8 cellular contexts compared by ENCODE assay signal in the genomic region with DNA sequence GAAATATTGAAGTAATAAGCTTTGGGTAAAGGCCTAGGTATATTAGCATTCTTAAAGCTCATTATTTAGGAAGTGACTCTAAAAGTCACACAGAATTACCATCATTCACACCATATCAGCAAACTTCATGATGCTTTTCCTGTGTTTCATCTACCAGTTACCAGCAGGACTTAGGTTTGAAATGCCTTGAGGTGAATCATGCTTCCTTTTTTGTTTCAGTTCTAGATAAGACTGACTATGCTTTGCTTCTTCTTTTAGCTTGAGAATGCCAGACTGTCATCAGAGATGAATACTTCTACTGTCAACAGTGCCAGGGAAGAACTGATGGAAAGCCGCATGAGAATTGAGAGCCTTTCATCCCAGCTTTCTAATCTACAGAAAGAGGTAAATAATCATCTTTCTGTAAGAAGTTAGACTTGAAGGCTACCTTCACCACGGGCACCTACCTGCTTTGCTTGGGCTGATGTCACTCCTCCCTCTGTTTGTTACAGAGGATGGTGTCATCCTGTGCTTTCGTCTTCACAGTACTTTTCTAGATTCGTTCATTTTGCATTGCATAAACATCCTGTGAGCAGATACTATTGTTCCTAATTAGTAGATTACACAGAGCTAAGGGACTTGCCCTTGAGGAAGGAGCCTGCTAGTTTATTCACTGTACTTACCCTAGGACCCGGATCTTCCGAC. TPM values are rescaled to one million over a fixed set of nuclear protein-coding genes. Genes with fewer than 3 reads are reported as not detected.
DNase-seq lines count a peak whose midpoint lies in the region; ATAC-seq and TF ChIP-seq lines count a peak whose summit lies in the region.

No MANE protein-coding gene starts in this region.

- H3K4me1 Mint-ChIP-seq in progenitor cell of endocrine pancreas (ENCODE audit: low read depth): no peaks in the 10 kb centered on the region

- TF ChIP-seq CTCF in cardiac fibroblast (IDR thresholded peaks at IDR 0.05; ENCODE audit: low read depth, low read length): no peak
- TF ChIP-seq CTCF in progenitor cell of endocrine pancreas (IDR thresholded peaks at IDR 0.05; ENCODE audit: unreplicated experiment): no peak
- no peak for TF ChIP-seq CTCF in GM20000 (IDR thresholded peaks at IDR 0.05; ENCODE audit: extremely low read depth, missing control alignments)

- peak; percentile 56 for ATAC-seq in GM19035 (IDR thresholded peaks at IDR 0.05; ENCODE audit: unreplicated experiment)

- no peak overlapping the region for H3K4me3 ChIP-seq in cardiac fibroblast (replicated peaks in 1 of 2; ENCODE audit: low read depth in 2 of 2, low read length in 2 of 2)

- no peak overlapping the region for H3K4me3 Mint-ChIP-seq in progenitor cell of endocrine pancreas (ENCODE audit: low read depth)

- H3K27me3 Mint-ChIP-seq in progenitor cell of endocrine pancreas: no peaks in the 10 kb centered on the region

- H3K27ac Mint-ChIP-seq in progenitor cell of endocrine pancreas: peak overlapping the region; percentile 56

- no peaks in the 10 kb centered on the region for H3K9me3 Mint-ChIP-seq in progenitor cell of endocrine pancreas (ENCODE audit: low read depth)

- peaks cover 26% of the 10 kb centered on the region for H3K36me3 Mint-ChIP-seq in progenitor cell of endocrine pancreas (ENCODE audit: insufficient read depth)

- DNase-seq in OCI-M1 (lab: John Stamatoyannopoulos, UW) (peak; percentile 20), cardiac fibroblast (ENCODE audit: low read depth in 2 of 2) (peak; percentile 79 to 85), progenitor cell of endocrine pancreas (ENCODE audit: low spot score, unreplicated experiment) (no peak), LoVo (ENCODE audit: low spot score) (no peak), NCI-H510A treated with DMSO at 0.1 percent for 48 hours (lab: John Stamatoyannopoulos, UW) (no peak), glomerular visceral epithelial cell (ENCODE audit: extremely low spot score) (no peak), GM20000 (ENCODE audit: low spot score) (no peak)

RNA-seq across cellular contexts. Expression of a gene that starts 34.7 kb away (rescaled TPM):
- 149 and 152 TPM in 2 replicates for total RNA-seq in progenitor cell of endocrine pancreas

Comparison
In these comparisons a context has a peak if more than half of its experiments do, and no peak if none do; other contexts are left out.
1. DNase-seq: peak in OCI-M1 (single experiment) and cardiac fibroblast (2 of 2); none in progenitor cell of endocrine pancreas (single experiment), LoVo (single experiment), NCI-H510A treated with DMSO at 0.1 percent for 48 hours (single experiment), glomerular visceral epithelial cell (single experiment) and GM20000 (single experiment).